In genomic region chr2:219828127-219828526, GRCh38 we compare ENCODE assay signal across 26 cellular contexts.
"Had no signal": no experiment of that assay in that cellular context is flagged by ENCODE, and none has a peak within 500 bp of the region (broad histone marks: within the 10 kb centered on the region; RNA-seq: fewer than 3 reads in every experiment).

No MANE protein-coding gene starts in this region.

- FAIRE-seq: keratinocyte, urothelium cell line had no signal

- H3K27me3 ChIP-seq: left lung, ovary, right atrium auricular region, right lobe of liver, testis, thyroid gland, transverse colon, upper lobe of right lung had no signal

- H3K4me3 ChIP-seq: left lung, lung, ovary, right atrium auricular region, right lobe of liver, smooth muscle cell, testis, thyroid gland, transverse colon, upper lobe of right lung had no signal

- DNase-seq: hippocampal formation; kidney glomerular epithelial cell; left colon; left lung; mesendoderm; naive thymus-derived CD4-positive, alpha-beta T cell; ovary; right lobe of liver; stimulated activated CD4-positive, alpha-beta T cell treated with anti-CD3 and anti-CD28 coated beads, Interleukin-1b, Interleukin-23, amount 100 ng/mL, for 48 hours; stimulated activated CD4-positive, alpha-beta T cell treated with anti-CD3 and anti-CD28 coated beads, Interleukin-2, amount 100 ng/mL, for 48 hours; stimulated activated CD4-positive, alpha-beta T cell treated with anti-CD3 and anti-CD28 coated beads, Interleukin-4, amount 100 ng/mL, for 4 hours; stimulated activated CD8-positive, alpha-beta memory T cell treated with anti-CD3 and anti-CD28 coated beads, Interleukin-4, amount 100 ng/mL, for 48 hours; stimulated activated naive CD4-positive, alpha-beta T cell treated with Interleukin-2 at 50 U/mL for 16 hours; stimulated activated naive CD8-positive, alpha-beta T cell treated with anti-CD3 and anti-CD28 coated beads, Interleukin-15, amount 100 ng/mL, for 72 hours; substantia nigra; testis; thyroid gland; transverse colon; upper lobe of right lung had no signal

- H3K27ac ChIP-seq: left lung, ovary, right atrium auricular region, right lobe of liver, testis, thyroid gland, transverse colon, upper lobe of right lung had no signal

- H3K9me3 ChIP-seq: left lung, ovary, right atrium auricular region, right lobe of liver, testis, thyroid gland, transverse colon, upper lobe of right lung had no signal

- H3K36me3 ChIP-seq: left lung, ovary, right atrium auricular region, right lobe of liver, thyroid gland, transverse colon, upper lobe of right lung had no signal

- ATAC-seq: left colon; left lung; naive thymus-derived CD4-positive, alpha-beta T cell; natural killer cell treated with Interleukin-12 subunit alpha and Interleukin-12 subunit beta and Interleukin-15 and Interleukin-18, amount 100 ng/mL, for 72 hours; right lobe of liver; stimulated activated memory B cell treated with anti-CD40 and anti-IgM and Interleukin-4, amounts not matched to agents 10 μg/mL and 1 μg/mL and 100 μg/mL, for 72 hours; stimulated activated naive CD8-positive, alpha-beta T cell treated with anti-CD3 and anti-CD28 coated beads, Interleukin-15, amount 100 ng/mL, for 72 hours; upper lobe of right lung had no signal
